28 cellular contexts compared by ENCODE assay signal in the genomic region with DNA sequence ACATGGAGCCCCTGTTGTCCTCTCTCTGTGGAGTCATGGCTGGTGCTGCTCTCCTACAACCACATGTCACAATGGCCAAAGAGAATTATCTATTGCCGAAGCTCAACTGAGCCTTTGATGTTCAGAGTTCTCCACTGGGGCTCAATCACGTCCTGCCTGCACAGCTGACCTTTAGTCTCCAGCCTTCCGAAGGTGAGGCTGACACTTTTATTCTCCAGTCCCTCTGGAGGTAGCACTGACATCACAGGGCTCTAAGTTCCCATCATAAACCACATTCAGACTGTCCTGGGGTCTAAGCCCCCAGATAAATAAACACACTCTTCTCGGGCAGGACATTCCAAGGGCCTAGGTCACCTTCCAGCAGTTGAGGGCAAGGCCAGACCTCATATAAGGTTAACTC. TPM values are rescaled to one million over a fixed set of nuclear protein-coding genes. Genes with fewer than 3 reads are reported as not detected.
"Had no signal": no experiment of that assay in that cellular context is flagged by ENCODE, and none has a peak within 500 bp of the region (broad histone marks: within the 10 kb centered on the region; RNA-seq: fewer than 3 reads in every experiment).

No MANE protein-coding gene starts in this region.

- H3K36me3 ChIP-seq: heart right ventricle, left lung, lower lobe of right lung, pancreas, right atrium auricular region, spleen, transverse colon had no signal

- ATAC-seq: activated CD8-positive, alpha-beta T cell treated with anti-CD3 and anti-CD28 coated beads for 36 hours; activated naive CD4-positive, alpha-beta T cell treated with anti-CD3 and anti-CD28 coated beads, Interleukin-2, amount 50 U/mL, for 72 hours; left lung; lower lobe of right lung; pancreas; stimulated activated naive CD8-positive, alpha-beta T cell treated with anti-CD3 and anti-CD28 coated beads, Interleukin-15, Interleukin-2, amounts not matched to agents 100 U/mL and 50 U/mL, for 24 hours had no signal

- H3K9me3 Mint-ChIP-seq: activated CD8-positive, alpha-beta T cell treated with anti-CD3 and anti-CD28 coated beads for 36 hours; activated T-helper 2 cell treated with anti-CD3 and anti-CD28 coated beads, Interferon-gamma antibody, Interleukin-2, Interleukin-4, amounts not matched to agents 10 μg/mL and 5 μg/mL and 100 μg/mL, durations not matched to agents 14 hours and 24 hours and 36 hours; nephron had no signal

- H3K4me3 Mint-ChIP-seq: activated CD8-positive, alpha-beta T cell treated with anti-CD3 and anti-CD28 coated beads for 36 hours; nephron had no signal

- H3K9me3 ChIP-seq: heart right ventricle, left lung, lower lobe of right lung, pancreas, right atrium auricular region, spleen, testis, transverse colon had no signal

- DNase-seq: activated CD4-positive, alpha-beta T cell treated with anti-CD3 and anti-CD28 coated beads for 1 hour; activated CD4-positive, alpha-beta T cell treated with anti-CD3 and anti-CD28 coated beads, Interleukin-2, amount 50 U/mL, for 1 hour; activated CD8-positive, alpha-beta T cell treated with anti-CD3 and anti-CD28 coated beads for 36 hours; activated naive CD4-positive, alpha-beta T cell; activated T-cell treated with anti-CD3 and anti-CD28 coated beads, Interleukin-2, amount 50 U/mL, for 48 hours; cerebellar nuclear complex; dorsolateral prefrontal cortex; effector memory CD4-positive, alpha-beta T cell; foreskin fibroblast; heart right ventricle; left lung; lower lobe of right lung; mesenchymal stem cell; nucleus accumbens; pancreas; spleen; stimulated activated naive CD8-positive, alpha-beta T cell treated with anti-CD3 and anti-CD28 coated beads, Interleukin-15, Interleukin-2, amounts not matched to agents 100 U/mL and 50 U/mL, for 24 hours; SW 1271; T-helper 2 cell; testis; transverse colon had no signal

- H3K27me3 ChIP-seq: pancreas, right atrium auricular region, testis, transverse colon had no signal

- H3K4me1 ChIP-seq: heart right ventricle, left lung, lower lobe of right lung, pancreas, right atrium auricular region, spleen, testis had no signal

- H3K4me3 ChIP-seq: coronary artery, heart right ventricle, left lung, lower lobe of right lung, pancreas, right atrium auricular region, spleen, testis, transverse colon had no signal

- H3K27ac ChIP-seq: coronary artery, heart right ventricle, left lung, lower lobe of right lung, pancreas, right atrium auricular region, spleen, testis, transverse colon had no signal

- H3K27ac Mint-ChIP-seq: activated CD8-positive, alpha-beta T cell treated with anti-CD3 and anti-CD28 coated beads for 36 hours; activated naive CD4-positive, alpha-beta T cell treated with anti-CD3 and anti-CD28 coated beads, Interleukin-2, amount 50 U/mL, for 72 hours; activated T-helper 2 cell treated with anti-CD3 and anti-CD28 coated beads, Interferon-gamma antibody, Interleukin-2, Interleukin-4, amounts not matched to agents 10 μg/mL and 5 μg/mL and 100 μg/mL, durations not matched to agents 14 hours and 24 hours and 36 hours; nephron had no signal

RNA-seq across cellular contexts. Expression of a gene that starts 23.4 kb away (rescaled TPM):
- total RNA-seq: activated CD8-positive, alpha-beta T cell treated with anti-CD3 and anti-CD28 coated beads for 36 hours; activated naive CD4-positive, alpha-beta T cell treated with anti-CD3 and anti-CD28 coated beads, Interleukin-2, amount 50 U/mL, for 72 hours; activated T-helper 2 cell treated with anti-CD3 and anti-CD28 coated beads, Interferon-gamma antibody, Interleukin-2, Interleukin-4, amounts not matched to agents 10 μg/mL and 5 μg/mL and 100 μg/mL, durations not matched to agents 14 hours and 24 hours and 36 hours; glomerular endothelial cell; pulmonary artery endothelial cell had no signal
